8 cellular contexts compared by ENCODE assay signal in the genomic region with DNA sequence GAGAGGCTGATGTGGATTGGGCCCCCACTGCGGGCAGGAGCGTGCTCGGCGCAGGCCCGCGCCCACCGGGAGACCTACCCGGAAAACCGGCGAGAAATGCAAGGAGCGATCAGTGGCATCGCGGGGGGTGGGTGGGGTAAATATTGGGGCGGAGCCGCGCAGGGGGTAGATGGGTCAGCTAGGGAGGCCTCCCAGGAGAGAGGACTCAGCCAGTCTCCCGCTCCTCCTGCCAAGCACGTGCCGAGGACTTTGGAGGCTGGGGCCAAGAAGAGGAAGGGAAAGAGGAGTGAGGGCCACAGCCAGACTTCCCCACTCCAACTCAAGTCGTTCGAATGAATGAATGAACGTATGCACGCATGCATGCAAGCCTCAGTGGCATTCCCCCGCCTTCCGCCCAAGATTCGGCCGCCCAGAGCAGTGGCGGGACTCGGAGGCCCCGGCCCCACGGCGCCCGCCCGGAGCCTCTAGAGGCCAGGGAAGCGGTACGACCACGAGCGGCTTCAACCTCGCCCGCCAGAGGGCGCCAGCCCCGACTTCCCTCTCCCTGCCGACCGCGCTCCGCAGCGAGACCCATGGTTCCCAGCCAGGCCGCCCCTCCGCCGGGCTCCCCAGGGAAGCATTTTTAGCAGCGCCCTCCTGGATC. TPM values are rescaled to one million over a fixed set of nuclear protein-coding genes. Genes with fewer than 3 reads are reported as not detected.
A peak's percentile ranks its signal among the peaks of the same experiment; 100 is the strongest.
DNase-seq lines count a peak whose midpoint lies in the region; ATAC-seq, FAIRE-seq and TF ChIP-seq lines count a peak whose summit lies in the region.

No MANE protein-coding gene starts in this region.

- POLR2A ChIA-PET in A549 (lab: Yijun Ruan, JAX): no interaction called here

- FAIRE-seq in A549 (lab: Jason Lieb, UNC) (no peak), GM18507 (lab: Jason Lieb, UNC) (peak; percentile 76)

- H3K4me1 ChIP-seq in A549: peaks cover 35% of the 10 kb centered on the region
- peaks cover 12% of the 10 kb centered on the region for H3K4me1 ChIP-seq in Loucy (ENCODE audit: insufficient read depth, low read length, poor library complexity, severe bottlenecking)
- H3K4me1 ChIP-seq in liver (ENCODE audit: control insufficient read depth in 4 of 4, insufficient read depth in 4 of 4, low read length in 3 of 4): peaks cover 17 to 52% (median 31%) of the 10 kb centered on the region in 4 donors

- no peaks in the 10 kb centered on the region for H3F3A ChIP-seq in Loucy (ENCODE audit: low read depth)

- CTCF ChIA-PET in A549 (lab: Yijun Ruan, JAX): interaction anchor here (0.6 to 8.1 kb wide), 21 partner anchors 10 to 562 kb away, joined by 3 to 106 read pairs (median 3); a partner anchor contains a TSS

- 54% methylated on average over 17 of the region's 51 CpGs for WGBS in A549 (ENCODE audit: missing lambda C conversion rate)
- WGBS in liver: 3% methylated on average over 51 of the region's 51 CpGs

- TF ChIP-seq RAD21 in A549 (conservative IDR thresholded peaks at IDR 0.05 in 1 of 2, IDR thresholded peaks at IDR 0.05 in 1 of 2) (peak; percentile 22 to 50; a peak in 4 of 5 replicates), liver (IDR thresholded peaks at IDR 0.05) (peak; percentile 39 to 67)

- H3K36me3 ChIP-seq in Loucy (ENCODE audit: insufficient read depth, low read length): 0 out of 2 replicates have a peak, but pooled peaks cover 2% of the 10 kb centered on the region
- peaks cover 0 to under 1% (median 0%) of the 10 kb centered on the region in 4 donors for H3K36me3 ChIP-seq in liver (ENCODE audit: control insufficient read depth in 4 of 4, insufficient read depth in 3 of 4, low read depth in 1 of 4, low read length in 3 of 4)

- 0 out of 3 replicates have a peak overlapping the region, but pooled peaks have one; percentile 20 for H3K4me3 ChIP-seq in A549
- H3K4me3 ChIP-seq in Loucy (ENCODE audit: low read length, poor library complexity, severe bottlenecking): peak overlapping the region; percentile 35
- peak overlapping the region; percentile 12 to 55 (median 42) for H3K4me3 ChIP-seq in liver (ENCODE audit: low read depth in 1 of 3, low read length in 3 of 3)

- peaks cover 5% of the 10 kb centered on the region for H4K20me1 ChIP-seq in Loucy (ENCODE audit: insufficient read depth, low read length, poor library complexity, severe bottlenecking)

- no peaks in the 10 kb centered on the region for H3K9me3 ChIP-seq in A549
- no peaks in the 10 kb centered on the region for H3K9me3 ChIP-seq in Loucy (ENCODE audit: insufficient read depth, low read depth, low read length)
- H3K9me3 ChIP-seq in liver (ENCODE audit: control insufficient read depth in 4 of 4, low read length in 3 of 4): no peaks in the 10 kb centered on the region

- TF ChIP-seq POLR2A in A549 (IDR thresholded peaks at IDR 0.05; ENCODE audit: low read length): no peak

- peak; percentile 88 for TF ChIP-seq CTCF in A549 (IDR thresholded peaks at IDR 0.05)
- peak; percentile 50 for TF ChIP-seq CTCF in Loucy (conservative IDR thresholded peaks at IDR 0.05; ENCODE audit: low read length)
- TF ChIP-seq CTCF in liver (IDR thresholded peaks at IDR 0.05; ENCODE audit: low read depth, low read length, missing input control): peak; percentile 69

- peak overlapping the region; percentile 90 for H3K4me2 ChIP-seq in A549
- H3K4me2 ChIP-seq in Loucy (ENCODE audit: low read depth, low read length, poor library complexity, severe bottlenecking): peak overlapping the region; percentile 95

- H3K27ac ChIP-seq in A549: peak overlapping the region in 1 of 2 experiments; percentile 65; a peak in 2 of 6 replicates
- no peak overlapping the region for H3K27ac ChIP-seq in liver (ENCODE audit: low read depth in 1 of 2, low read length in 2 of 2)

- H2AFZ ChIP-seq in Loucy (ENCODE audit: low read length): no peak overlapping the region

- H3K79me2 ChIP-seq in Loucy (ENCODE audit: insufficient read depth, low read length): peaks cover 14% of the 10 kb centered on the region; the same call in 1 of the 2 replicates

- no peaks in the 10 kb centered on the region for H3K9me2 ChIP-seq in Loucy (replicated peaks; ENCODE audit: low read depth, low read length)

- peak; percentile 73 to 78 for DNase-seq in A549 (ENCODE audit: low read depth in 1 of 2, low spot score in 1 of 2)
- peak; percentile 75 for DNase-seq in GM18507 (ENCODE audit: extremely low spot score, insufficient read length, low read depth)
- peak; percentile 92 to 93 for DNase-seq in activated CD4-positive, alpha-beta T cell treated with anti-CD3 and anti-CD28 coated beads, Interleukin-2, amount 50 U/mL, for 48 hours
- DNase-seq in dermis microvascular lymphatic vessel endothelial cell (ENCODE audit: low read depth in 2 of 2): peak; percentile 38 to 71
- peak; percentile 92 to 93 for DNase-seq in stimulated activated CD4-positive, alpha-beta T cell treated with anti-CD3 and anti-CD28 coated beads, Interleukin-2, amount 100 ng/mL, for 48 hours

- TF ChIP-seq EP300 in A549 (IDR thresholded peaks at IDR 0.05): no peak

- H3K27me3 ChIP-seq in Loucy (ENCODE audit: insufficient read depth, low read length, poor library complexity, severe bottlenecking) (no peaks in the 10 kb centered on the region), liver (ENCODE audit: control insufficient read depth in 4 of 4, insufficient read depth in 4 of 4, low read length in 3 of 4) (peaks cover 0 to 10% (median 1%) of the 10 kb centered on the region in 4 donors)

- H3K9ac ChIP-seq in Loucy (ENCODE audit: low read depth, low read length, poor library complexity, severe bottlenecking) (peak overlapping the region; percentile 7), liver (ENCODE audit: low read depth in 1 of 2, low read length in 2 of 2) (no peak overlapping the region)

- peak; percentile 65 to 78 for ATAC-seq in A549
- no peak for ATAC-seq in GM18873 (IDR thresholded peaks at IDR 0.05; ENCODE audit: low FRiP score, unreplicated experiment)

TF ChIP-seq in A549, 52 proteins besides CTCF, POLR2A, EP300 and RAD21 (continues in another document):
- TF ChIP-seq, protein P1, sequence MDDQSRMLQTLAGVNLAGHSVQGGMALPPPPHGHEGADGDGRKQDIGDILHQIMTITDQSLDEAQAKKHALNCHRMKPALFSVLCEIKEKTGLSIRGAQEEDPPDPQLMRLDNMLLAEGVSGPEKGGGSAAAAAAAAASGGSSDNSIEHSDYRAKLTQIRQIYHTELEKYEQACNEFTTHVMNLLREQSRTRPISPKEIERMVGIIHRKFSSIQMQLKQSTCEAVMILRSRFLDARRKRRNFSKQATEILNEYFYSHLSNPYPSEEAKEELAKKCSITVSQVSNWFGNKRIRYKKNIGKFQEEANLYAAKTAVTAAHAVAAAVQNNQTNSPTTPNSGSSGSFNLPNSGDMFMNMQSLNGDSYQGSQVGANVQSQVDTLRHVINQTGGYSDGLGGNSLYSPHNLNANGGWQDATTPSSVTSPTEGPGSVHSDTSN (IDR thresholded peaks at IDR 0.05): 0 out of 2 replicates have a peak, but pooled peaks have one; percentile 31
- TF ChIP-seq, protein P2, sequence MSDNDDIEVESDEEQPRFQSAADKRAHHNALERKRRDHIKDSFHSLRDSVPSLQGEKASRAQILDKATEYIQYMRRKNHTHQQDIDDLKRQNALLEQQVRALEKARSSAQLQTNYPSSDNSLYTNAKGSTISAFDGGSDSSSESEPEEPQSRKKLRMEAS (IDR thresholded peaks at IDR 0.05): peak; percentile 48; the same call in 1 of the 2 replicates
- no peak for TF ChIP-seq HOXB13 (CRISPR knock-in tag; IDR thresholded peaks at IDR 0.05; ENCODE audit: low read depth)

TF ChIP-seq in liver, 16 proteins besides CTCF, POLR2A, EP300 and RAD21 (continues in another document):
- TF ChIP-seq GABPA (IDR thresholded peaks at IDR 0.05 in 1 of 2, conservative IDR thresholded peaks at IDR 0.05 in 1 of 2): no peak

RNA-seq across cellular contexts. Expression of a gene that starts 3.6 kb away (rescaled TPM):
- polyA plus RNA-seq in A549 (2011; rRNA removed): 41.5 and 45.0 TPM in 2 replicates
- 160 and 182 TPM in 2 replicates for polyA plus RNA-seq in A549 (2012; cell fraction: cytosol; rRNA removed)
- 131 and 168 TPM in 2 replicates for polyA plus RNA-seq in A549 (2012; cell fraction: nucleus; rRNA removed)
- polyA plus RNA-seq in A549 (2017; fragmentation: RNase III; extraction: RNeasy Plus Mini Kit Qiagen cat#74134 plus additional on column Dnase treatment): 96.3 to 101 TPM (median 99.1 TPM) in 3 replicates
- 55.0 and 61.2 TPM in 2 replicates for polyA minus RNA-seq in A549 (2011; rRNA and poly(A)+ RNA removed)
- total RNA-seq in dermis microvascular lymphatic vessel endothelial cell: 71.4 and 127 TPM in 2 replicates
- 10 to 100 TPM in 1 of 2 donors, 1 to 10 TPM in 1; 9.3 to 24.9 TPM for total RNA-seq in liver
- polyA plus RNA-seq in liver: 10 to 100 TPM in 1 of 2 donors, 1 to 10 TPM in 1; 3.4 to 15.5 TPM

RNA-seq across cellular contexts. Expression of a gene that starts 3.8 kb away (rescaled TPM):
- polyA plus RNA-seq in A549 (2011; rRNA removed) (0.12 TPM in 1 of 2 replicates, not detected in the other), A549 (2017; fragmentation: RNase III; extraction: RNeasy Plus Mini Kit Qiagen cat#74134 plus additional on column Dnase treatment) (not detected in 3 replicates), liver (not detected)
- polyA plus RNA-seq in A549 (2012; cell fraction: cytosol; rRNA removed): 0.08 and 0.16 TPM in 2 replicates
- polyA plus RNA-seq in A549 (2012; cell fraction: nucleus; rRNA removed): 0.67 and 0.77 TPM in 2 replicates
- not detected in 2 replicates for polyA minus RNA-seq in A549 (2011; rRNA and poly(A)+ RNA removed)
- total RNA-seq in dermis microvascular lymphatic vessel endothelial cell (not detected in 2 replicates), liver (under 1 TPM in 1 of 2 donors, not detected in 1; 0.42 TPM)

RNA-seq across cellular contexts. Expression of a gene that starts 38.6 kb away (rescaled TPM):
- polyA plus RNA-seq in A549 (2011; rRNA removed) (79.1 and 84.5 TPM in 2 replicates), A549 (2017; fragmentation: RNase III; extraction: RNeasy Plus Mini Kit Qiagen cat#74134 plus additional on column Dnase treatment) (40.3 to 50.7 TPM (median 46.5 TPM) in 3 replicates), liver (10 to 100 TPM; 18.0 to 22.2 TPM)
- 13.2 and 13.9 TPM in 2 replicates for polyA plus RNA-seq in A549 (2012; cell fraction: cytosol; rRNA removed)
- 21.1 and 34.5 TPM in 2 replicates for polyA plus RNA-seq in A549 (2012; cell fraction: nucleus; rRNA removed)
- 22.5 and 23.8 TPM in 2 replicates for polyA minus RNA-seq in A549 (2011; rRNA and poly(A)+ RNA removed)
- total RNA-seq in dermis microvascular lymphatic vessel endothelial cell (47.8 and 49.9 TPM in 2 replicates), liver (10 to 100 TPM; 60.5 to 64.3 TPM)
